ENCODE assay signal across 1 cellular context in genomic region chr10:95324436-95325268, GRCh38.
TF ChIP-seq lines count a peak whose summit lies in the region.

No MANE protein-coding gene starts in this region.

TF ChIP-seq in K562, 482 proteins besides CTCF, POLR2A, EP300 and RAD21 (continued from another document and continues in another):
- TF ChIP-seq E2F6 (IDR thresholded peaks at IDR 0.05; ENCODE audit: borderline replicate concordance in 1 of 2, extremely low read depth in 1 of 2, insufficient read depth in 1 of 2, insufficient read length in 1 of 2, low read depth in 1 of 2, low read length in 1 of 2, poor library complexity in 1 of 2, severe bottlenecking in 1 of 2) (no peak), ZNF23 (CRISPR knock-in tag; IDR thresholded peaks at IDR 0.05) (no peak), ZNF184 (CRISPR knock-in tag; IDR thresholded peaks at IDR 0.05) (no peak), ZNF41 (CRISPR knock-in tag; conservative IDR thresholded peaks at IDR 0.05) (no peak), MAFF (IDR thresholded peaks at IDR 0.05; ENCODE audit: low read length) (peak; percentile 61; the same call in 1 of the 2 replicates), TEAD1 (CRISPR knock-in tag; IDR thresholded peaks at IDR 0.05) (no peak), MCM5 (IDR thresholded peaks at IDR 0.05; ENCODE audit: low read depth) (no peak), KLF10 (CRISPR knock-in tag; IDR thresholded peaks at IDR 0.05) (no peak), TCF15 (CRISPR knock-in tag; IDR thresholded peaks at IDR 0.05) (no peak), ZNF224 (CRISPR knock-in tag; IDR thresholded peaks at IDR 0.05) (no peak), LCOR (CRISPR knock-in tag; IDR thresholded peaks at IDR 0.05) (no peak), NFE2 (IDR thresholded peaks at IDR 0.05; ENCODE audit: low read depth) (peak; percentile 72), E4F1 (CRISPR knock-in tag; IDR thresholded peaks at IDR 0.05; ENCODE audit: borderline replicate concordance) (no peak), PRDM10 (IDR thresholded peaks at IDR 0.05; ENCODE audit: partially characterized antibody) (no peak), MAZ (CRISPR knock-in tag; conservative IDR thresholded peaks at IDR 0.05 in 1 of 2, IDR thresholded peaks at IDR 0.05 in 1 of 2) (no peak), MTF1 (CRISPR knock-in tag; IDR thresholded peaks at IDR 0.05; ENCODE audit: borderline replicate concordance) (no peak), MTA3 (IDR thresholded peaks at IDR 0.05; ENCODE audit: borderline replicate concordance) (no peak), SMAD1 (IDR thresholded peaks at IDR 0.05; ENCODE audit: low read depth, low read length, partially characterized antibody) (no peak), ZBTB1 (CRISPR knock-in tag; IDR thresholded peaks at IDR 0.05; ENCODE audit: borderline replicate concordance, low read depth) (no peak), BCOR (IDR thresholded peaks at IDR 0.05) (no peak), ZNF780A (CRISPR knock-in tag; IDR thresholded peaks at IDR 0.05) (no peak), FOXK1 (CRISPR knock-in tag; IDR thresholded peaks at IDR 0.05; ENCODE audit: borderline replicate concordance) (no peak), BCLAF1 (IDR thresholded peaks at IDR 0.05; ENCODE audit: borderline replicate concordance in 1 of 2, control insufficient read depth in 1 of 2, low read depth in 2 of 2, low read length in 1 of 2) (no peak), ARID3B (CRISPR knock-in tag; IDR thresholded peaks at IDR 0.05; ENCODE audit: borderline replicate concordance) (no peak), ZSCAN32 (CRISPR knock-in tag; IDR thresholded peaks at IDR 0.05) (no peak), BACH1 (tag; IDR thresholded peaks at IDR 0.05) (no peak; the same call in 1 of the 2 replicates), ATF2 (CRISPR knock-in tag; IDR thresholded peaks at IDR 0.05) (no peak), MAFG (tag; conservative IDR thresholded peaks at IDR 0.05) (peak; percentile 84), EHMT2 (IDR thresholded peaks at IDR 0.05) (peak; percentile 58; the same call in 1 of the 2 replicates), GTF2B (IDR thresholded peaks at IDR 0.05; ENCODE audit: extremely low read depth, insufficient read length) (no peak), HBP1 (CRISPR knock-in tag; IDR thresholded peaks at IDR 0.05) (no peak), ZNF280B (CRISPR knock-in tag; IDR thresholded peaks at IDR 0.05) (no peak), ERF (CRISPR knock-in tag; IDR thresholded peaks at IDR 0.05) (no peak), ZNF197 (CRISPR knock-in tag; IDR thresholded peaks at IDR 0.05; ENCODE audit: low read depth) (no peak), BRF1 (IDR thresholded peaks at IDR 0.05; ENCODE audit: borderline replicate concordance, extremely low read depth, insufficient read length) (no peak), TOE1 (IDR thresholded peaks at IDR 0.05; ENCODE audit: borderline replicate concordance) (no peak), TOE1 (CRISPR knock-in tag; IDR thresholded peaks at IDR 0.05; ENCODE audit: borderline replicate concordance, low read depth) (no peak), MAFK (IDR thresholded peaks at IDR 0.05; ENCODE audit: low read length) (peak; percentile 70), DPF2 (IDR thresholded peaks at IDR 0.05) (peak; percentile 61; the same call in 1 of the 2 replicates), ZNF316 (IDR thresholded peaks at IDR 0.05) (peak; percentile 92), ZNF830 (CRISPR knock-in tag; IDR thresholded peaks at IDR 0.05) (no peak), HDAC1 (IDR thresholded peaks at IDR 0.05) (no peak), RCOR1 (IDR thresholded peaks at IDR 0.05; ENCODE audit: borderline replicate concordance in 1 of 2, low read depth in 2 of 2, low read length in 2 of 2) (no peak), SNRNP70 (optimal IDR thresholded peaks at IDR 0.05; ENCODE audit: low read depth, low read length) (no peak), FOXO4 (CRISPR knock-in tag; IDR thresholded peaks at IDR 0.05) (no peak), HDAC6 (IDR thresholded peaks at IDR 0.05; ENCODE audit: low read depth, low read length) (no peak), ZEB2 (IDR thresholded peaks at IDR 0.05) (no peak), CHD1 (IDR thresholded peaks at IDR 0.05; ENCODE audit: low read length) (no peak), CBX2 (IDR thresholded peaks at IDR 0.05; ENCODE audit: insufficient read depth, low read length, poor library complexity, severe bottlenecking) (no peak)
